Comparison of ENCODE assay signal across 8 cellular contexts in the genomic region with DNA sequence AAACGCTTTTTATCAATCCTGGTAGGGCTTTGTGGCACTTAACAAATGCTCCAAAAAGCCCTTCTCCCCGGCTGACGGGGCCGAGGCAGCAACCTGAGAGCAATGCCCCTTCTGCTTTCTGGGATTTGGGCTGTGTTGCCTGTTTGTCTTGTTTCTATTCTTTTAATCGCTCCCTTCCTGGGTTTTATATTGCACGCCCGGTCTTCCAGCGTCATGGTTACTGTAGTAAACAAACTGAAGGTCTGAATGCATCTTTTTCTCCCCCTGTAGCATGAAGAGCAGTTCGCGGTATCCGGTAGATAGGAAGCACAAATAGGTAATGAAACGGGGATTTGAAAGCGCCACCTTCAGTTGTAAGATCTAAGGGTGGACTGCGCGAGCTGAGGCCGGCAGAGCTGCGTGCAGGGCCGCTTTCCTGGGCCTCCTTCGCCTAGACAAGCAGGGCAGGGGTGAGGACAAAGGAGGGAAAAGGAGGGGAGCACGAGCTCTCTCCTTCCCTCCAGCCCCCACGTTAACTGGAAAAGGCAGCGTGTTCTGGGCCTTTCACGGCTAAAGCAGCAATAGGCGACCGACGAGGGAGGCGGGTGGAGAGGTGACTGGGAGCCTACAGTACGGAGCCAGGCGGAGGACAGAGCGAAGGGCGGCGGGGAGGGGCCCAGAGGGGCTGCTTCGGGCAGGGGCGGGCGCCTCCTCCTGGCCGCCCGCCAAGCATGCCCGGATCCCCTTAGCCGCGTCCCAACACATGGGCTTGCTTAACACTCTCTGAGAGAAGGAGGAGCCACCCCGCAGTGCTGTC. TPM values are rescaled to one million over a fixed set of nuclear protein-coding genes. Genes with fewer than 3 reads are reported as not detected.
DNase-seq lines count a peak whose midpoint lies in the region; ATAC-seq and TF ChIP-seq lines count a peak whose summit lies in the region.

No MANE protein-coding gene starts in this region.

- CTCF ChIA-PET in T-cell (lab: Charles Lee) = interaction anchor here in 1 of 2 donors (0.5 kb wide), 1 partner anchor 10 kb away, joined by 3 read pairs; no protein-coding TSS in a partner anchor

- H3K36me3 ChIP-seq in HUES48 (ENCODE audit: control insufficient read depth, insufficient read depth, low read length) (no peaks in the 10 kb centered on the region), lung (ENCODE audit: control insufficient read depth in 2 of 2, insufficient read depth in 2 of 2, low read length in 2 of 2) (no peaks in the 10 kb centered on the region)
- H3K36me3 ChIP-seq in effector memory CD4-positive, alpha-beta T cell (ENCODE audit: control insufficient read depth, insufficient read depth, low read length) = no peaks in the 10 kb centered on the region

- ATAC-seq in GM19455 (IDR thresholded peaks at IDR 0.05; ENCODE audit: unreplicated experiment) = peak; percentile 79
- ATAC-seq in T-cell (replicated peaks in 1 of 4) = peak; percentile 53 to 69 (median 59)
- ATAC-seq in lung (ENCODE audit: insufficient read depth, low FRiP score) = peak; percentile 65

- no peaks in the 10 kb centered on the region for H3K27me3 ChIP-seq in HUES48 (ENCODE audit: control insufficient read depth, insufficient read depth, low read length)
- H3K27me3 ChIP-seq in effector memory CD4-positive, alpha-beta T cell (replicated peaks; ENCODE audit: control insufficient read depth, insufficient read depth, low read length, poor library complexity, severe bottlenecking) = peaks cover 18% of the 10 kb centered on the region
- H3K27me3 ChIP-seq in lung (ENCODE audit: control insufficient read depth, insufficient read depth) = no peaks in the 10 kb centered on the region

- H3K27ac Mint-ChIP-seq in T-cell = no peak overlapping the region

- H3K36me3 Mint-ChIP-seq in T-cell = no peaks in the 10 kb centered on the region

- H3K27me3 Mint-ChIP-seq in T-cell = peaks cover 49 to 58% of the 10 kb centered on the region in 2 donors

- peak overlapping the region; percentile 62 to 80 (median 69) for H3K4me3 Mint-ChIP-seq in T-cell

- no peaks in the 10 kb centered on the region for H3K9me3 Mint-ChIP-seq in T-cell

- peaks cover 11 to 15% (median 13%) of the 10 kb centered on the region in 3 donors for H3K4me1 Mint-ChIP-seq in T-cell

- peak overlapping the region; percentile 59 for H3K9ac ChIP-seq in HUES48 (ENCODE audit: low read depth, low read length)

- DNase-seq in DMS114 treated with DMSO at 0.1 percent for 48 hours (lab: John Stamatoyannopoulos, UW; ENCODE audit: unreplicated experiment) (peak; percentile 61), T-cell (peak in 5 of 34 experiments; percentile 2 to 27 (median 10)), lung (ENCODE audit: low spot score) (peak; percentile 57), NCI-H187 (lab: John Stamatoyannopoulos, UW) (no peak)
- DNase-seq in effector memory CD4-positive, alpha-beta T cell = no peak
- DNase-seq in stimulated activated CD8-positive, alpha-beta memory T cell treated with anti-CD3 and anti-CD28 coated beads, Interleukin-2, amount 100 ng/mL, for 48 hours (ENCODE audit: low read depth in 2 of 2) = peak; percentile 16 to 19

- no peaks in the 10 kb centered on the region for H3K9me3 ChIP-seq in HUES48 (ENCODE audit: control insufficient read depth, insufficient read depth, low read length)
- no peaks in the 10 kb centered on the region for H3K9me3 ChIP-seq in effector memory CD4-positive, alpha-beta T cell (ENCODE audit: control insufficient read depth, low read length)
- H3K9me3 ChIP-seq in lung (ENCODE audit: control insufficient read depth in 2 of 2, insufficient read depth in 1 of 2, low read length in 1 of 2) = no peaks in the 10 kb centered on the region

- POLR2A ChIA-PET in T-cell (lab: Charles Lee) = interaction anchor here in 1 of 2 donors (0.5 kb wide), 1 partner anchor 144 kb away, joined by 3 read pairs; no protein-coding TSS in a partner anchor

- H3K4me1 ChIP-seq in HUES48 (ENCODE audit: control insufficient read depth, insufficient read depth, low read length) (peaks cover 35% of the 10 kb centered on the region), lung (ENCODE audit: control insufficient read depth in 2 of 2, insufficient read depth in 2 of 2, low read length in 2 of 2) (peaks cover 0 to 2% of the 10 kb centered on the region in 2 donors)
- H3K4me1 ChIP-seq in effector memory CD4-positive, alpha-beta T cell (ENCODE audit: control insufficient read depth, insufficient read depth, low read length, poor library complexity, severe bottlenecking) = peaks cover 8% of the 10 kb centered on the region

- WGBS in lung, 2 donors = 1 to 2% methylated on average over 41 of the region's 41 CpGs

- H3K4me3 ChIP-seq in HUES48 (ENCODE audit: low read depth, low read length) (peak overlapping the region; percentile 58), lung (no peak overlapping the region)
- H3K4me3 ChIP-seq in effector memory CD4-positive, alpha-beta T cell (ENCODE audit: insufficient read depth, low read depth, low read length, poor library complexity, severe bottlenecking) = peak overlapping the region; percentile 9

- H3K27ac ChIP-seq in HUES48 (ENCODE audit: low read depth, low read length) (peak overlapping the region; percentile 79), lung (ENCODE audit: low read depth in 1 of 2, low read length in 1 of 2) (peak overlapping the region in 1 of 2 donors; percentile 69)
- no peak overlapping the region for H3K27ac ChIP-seq in effector memory CD4-positive, alpha-beta T cell (ENCODE audit: insufficient read depth, low read length, poor library complexity, severe bottlenecking)

- no peak for TF ChIP-seq CTCF in lung (IDR thresholded peaks at IDR 0.05; ENCODE audit: control extremely low read depth, extremely low read depth)

RNA-seq across cellular contexts. Expression of gene ZNF366, which starts 49.3 kb away (rescaled TPM):
- total RNA-seq in T-cell (under 1 TPM in 2 of 5 donors, not detected in 3; 0.13 to 0.14 TPM), lung (1 to 10 TPM; 4.3 to 6.0 TPM)
- 1 to 10 TPM in 1 of 2 donors, under 1 TPM in 1; 0.73 to 3.0 TPM for polyA plus RNA-seq in lung

Comparison
In these comparisons a context has a peak if more than half of its experiments do, and no peak if none do; other contexts are left out.
1. DNase-seq: peak in DMS114 treated with DMSO at 0.1 percent for 48 hours (single experiment), lung (single experiment) and stimulated activated CD8-positive, alpha-beta memory T cell treated with anti-CD3 and anti-CD28 coated beads, Interleukin-2, amount 100 ng/mL, for 48 hours (2 of 2); none in effector memory CD4-positive, alpha-beta T cell (0 of 3) and NCI-H187 (0 of 2).
2. RNA of gene ZNF366, which starts 49.3 kb away (total RNA-seq): 4.3 to 6.0 TPM in lung; 0.13 to 0.14 TPM in T-cell; every median in the first group is over 4 times any median in the second.
3. Peak in every context shown above with its lines, with median percentiles within 50 percentile points of each other: ATAC-seq.